In genomic region chr10:125155101-125155500, GRCh38 we compare ENCODE assay signal across 13 cellular contexts. TPM values are rescaled to one million over a fixed set of nuclear protein-coding genes. Genes with fewer than 3 reads are reported as not detected.
DNase-seq lines count a peak whose midpoint lies in the region; ATAC-seq and TF ChIP-seq lines count a peak whose summit lies in the region.
"Had no signal": no experiment of that assay in that cellular context is flagged by ENCODE, and none has a peak within 500 bp of the region (broad histone marks: within the 10 kb centered on the region; RNA-seq: fewer than 3 reads in every experiment).

No MANE protein-coding gene starts in this region.

- no peak for TF ChIP-seq POLR2A in esophagus muscularis mucosa (IDR thresholded peaks at IDR 0.05; ENCODE audit: low read depth)

- H3K4me1 ChIP-seq in esophagus muscularis mucosa: peaks cover 75 to 83% (median 82%) of the 10 kb centered on the region in 4 donors

- no peak for TF ChIP-seq CTCF in 22Rv1 (IDR thresholded peaks at IDR 0.05)
- no peak for TF ChIP-seq CTCF in esophagus muscularis mucosa (IDR thresholded peaks at IDR 0.05)
- no peak for TF ChIP-seq CTCF in natural killer cell (IDR thresholded peaks at IDR 0.05)

- no peaks in the 10 kb centered on the region for H3K9me3 Mint-ChIP-seq in natural killer cell

- no peaks in the 10 kb centered on the region for H3K9me3 ChIP-seq in esophagus muscularis mucosa

- peak; percentile 5 for DNase-seq in NCI-H526 treated with DMSO at 0.1 percent for 48 hours (lab: John Stamatoyannopoulos, UW)
- no peak for DNase-seq in esophagus muscularis mucosa (ENCODE audit: extremely low spot score)
- no peak for DNase-seq in natural killer cell
- DNase-seq in NCI-H146 (lab: John Stamatoyannopoulos, UW): no peak
- no peak for DNase-seq in NCI-H2196 treated with DMSO at 0.1 percent for 48 hours (lab: John Stamatoyannopoulos, UW; ENCODE audit: unreplicated experiment)
- DNase-seq in NCI-H187 (lab: John Stamatoyannopoulos, UW): no peak
- DNase-seq in activated CD4-positive, CD25-positive, alpha-beta regulatory T cell treated with anti-CD3 and anti-CD28 coated beads, Interleukin-2, amount 50 U/mL, for 72 hours: no peak
- DNase-seq: activated CD4-positive, alpha-beta T cell treated with anti-CD3 and anti-CD28 coated beads for 48 hours; NCI-H510A treated with DMSO at 0.1 percent for 48 hours; stimulated activated naive CD8-positive, alpha-beta T cell treated with anti-CD3 and anti-CD28 coated beads, Interleukin-15, Interleukin-2, amounts not matched to agents 100 U/mL and 50 U/mL, for 24 hours had no signal

- WGBS in esophagus muscularis mucosa: 26% methylated on average over 8 of the region's 8 CpGs

- H3K36me3 ChIP-seq in esophagus muscularis mucosa: peaks cover 0 to 10% (median 6%) of the 10 kb centered on the region in 4 donors

- H3K27ac ChIP-seq in 22Rv1 (peak overlapping the region; percentile 62), esophagus muscularis mucosa (replicated peaks in 1 of 4) (peak overlapping the region; percentile 95 to 99 (median 98))
- H3K27ac ChIP-seq: cardiac muscle cell had no signal

- TF ChIP-seq EP300 in esophagus muscularis mucosa (IDR thresholded peaks at IDR 0.05): no peak

- H3K4me3 ChIP-seq in esophagus muscularis mucosa: peak overlapping the region; percentile 22 to 40 (median 30)

- intact Hi-C loops in esophagus muscularis mucosa (cut with DNase I) (loop anchor here (5.0 to 10.0 kb wide), 2 partner anchors 93 to 240 kb away; no protein-coding TSS in a partner anchor), natural killer cell (cut with micrococcal nuclease) (loop anchor here (2.0 to 10.0 kb wide), 4 partner anchors 58 to 240 kb away; no protein-coding TSS in a partner anchor)

- no peaks in the 10 kb centered on the region for H3K36me3 Mint-ChIP-seq in natural killer cell

- peak overlapping the region; percentile 96 for H3K4me3 Mint-ChIP-seq in natural killer cell
- H3K4me3 Mint-ChIP-seq: B cell had no signal

- H3K27me3 ChIP-seq in esophagus muscularis mucosa: no peaks in the 10 kb centered on the region
- H3K27me3 ChIP-seq: cardiac muscle cell had no signal

- H3K27ac Mint-ChIP-seq in natural killer cell: peak overlapping the region; percentile 95 to 98

- no peaks in the 10 kb centered on the region for H3K27me3 Mint-ChIP-seq in natural killer cell (ENCODE audit: low read depth in 2 of 2)

- ATAC-seq in natural killer cell: no peak
- ATAC-seq: stimulated activated naive CD8-positive, alpha-beta T cell treated with anti-CD3 and anti-CD28 coated beads, Interleukin-15, Interleukin-2, amounts not matched to agents 100 U/mL and 50 U/mL, for 24 hours had no signal

- peaks cover 77 to 78% of the 10 kb centered on the region in 2 donors for H3K4me1 Mint-ChIP-seq in natural killer cell

RNA-seq across cellular contexts. Expression of gene CTBP2, which starts 5.3 kb away (rescaled TPM):
- 100 to 1,000 TPM in 1 of 4 donors, 10 to 100 TPM in 3; 69.7 to 125 (median 84.7) TPM for total RNA-seq in esophagus muscularis mucosa
- total RNA-seq in natural killer cell: 100 to 1,000 TPM; 120 to 179 (median 124) TPM
